Comparison of ENCODE assay signal across 16 cellular contexts in the genomic region with DNA sequence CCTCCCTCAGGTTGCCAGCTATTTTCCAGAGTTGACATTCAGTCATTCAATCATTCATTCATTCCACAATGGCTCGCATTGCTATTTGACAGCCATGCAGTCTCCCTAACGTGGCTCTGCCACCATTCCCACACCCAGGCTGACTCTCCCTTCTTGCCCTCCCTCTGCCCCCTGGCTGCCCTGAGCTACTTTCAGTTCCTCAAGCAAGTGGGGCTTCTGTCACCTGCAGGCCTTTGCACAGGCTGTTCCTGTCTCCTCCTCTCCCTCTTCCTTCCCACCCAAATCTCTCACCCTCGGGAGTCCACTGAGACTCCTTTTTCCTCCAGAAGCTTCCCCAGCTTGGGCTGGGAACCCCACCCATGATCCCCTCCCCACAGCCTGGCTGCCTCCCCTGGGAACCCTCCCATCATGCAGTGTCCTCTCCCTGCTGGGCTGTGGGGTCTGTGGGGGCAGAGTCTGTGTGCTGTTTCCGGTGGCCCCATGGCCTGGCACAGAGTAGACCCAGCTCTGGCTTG. TPM values are rescaled to one million over a fixed set of nuclear protein-coding genes. Genes with fewer than 3 reads are reported as not detected.
A peak's percentile ranks its signal among the peaks of the same experiment; 100 is the strongest.
DNase-seq lines count a peak whose midpoint lies in the region; ATAC-seq and TF ChIP-seq lines count a peak whose summit lies in the region.
"Had no signal": no experiment of that assay in that cellular context is flagged by ENCODE, and none has a peak within 500 bp of the region (broad histone marks: within the 10 kb centered on the region; RNA-seq: fewer than 3 reads in every experiment).

No MANE protein-coding gene starts in this region.

- H3K9me3 ChIP-seq in OCI-LY1 (ENCODE audit: low read length), result no peaks in the 10 kb centered on the region
- H3K9me3 ChIP-seq: BE2C, colonic mucosa, esophagus squamous epithelium, left ventricle myocardium inferior, right lobe of liver had no signal

- peaks cover 9% of the 10 kb centered on the region for H3K27me3 ChIP-seq in OCI-LY1 (ENCODE audit: insufficient read depth, low read length)
- H3K27me3 ChIP-seq: BE2C had no signal

- H4K20me1 ChIP-seq in OCI-LY1 (ENCODE audit: insufficient read depth, low read length), result no peaks in the 10 kb centered on the region

- H3K27ac ChIP-seq in OCI-LY1 (ENCODE audit: low read depth, low read length, poor library complexity, severe bottlenecking), result no peak overlapping the region
- H3K27ac ChIP-seq: colonic mucosa, esophagus squamous epithelium, left ventricle myocardium inferior, right lobe of liver had no signal

- peaks cover 32% of the 10 kb centered on the region for H3K4me1 Mint-ChIP-seq in stimulated activated memory B cell treated with anti-CD40 and anti-IgM and Interleukin-4, amounts not matched to agents 10 μg/mL and 1 μg/mL and 100 μg/mL, for 72 hours
- peaks cover 2% of the 10 kb centered on the region for H3K4me1 Mint-ChIP-seq in activated CD4-positive, alpha-beta T cell treated with anti-CD3 and anti-CD28 coated beads, Interleukin-2, amount 10 ng/mL, durations not matched to agents 24 days and 14 days

- no peak overlapping the region for H2AFZ ChIP-seq in OCI-LY1 (ENCODE audit: low read length)

- peaks cover 7% of the 10 kb centered on the region for H3K4me1 ChIP-seq in OCI-LY1 (ENCODE audit: insufficient read depth, low read length, severe bottlenecking)
- H3K4me1 ChIP-seq: BE2C had no signal

- no peaks in the 10 kb centered on the region for H3K79me2 ChIP-seq in OCI-LY1 (ENCODE audit: insufficient read depth, low read length)

- H3K4me2 ChIP-seq in OCI-LY1 (ENCODE audit: low read length), result 0 out of 2 replicates have a peak overlapping the region, but pooled peaks have one; percentile 0

- no peak for TF ChIP-seq CTCF in OCI-LY1 (IDR thresholded peaks at IDR 0.05; ENCODE audit: low read length)

- H3K27me3 Mint-ChIP-seq in stimulated activated memory B cell treated with anti-CD40 and anti-IgM and Interleukin-4, amounts not matched to agents 10 μg/mL and 1 μg/mL and 100 μg/mL, for 72 hours, result peaks cover 25% of the 10 kb centered on the region
- H3K27me3 Mint-ChIP-seq in activated CD4-positive, alpha-beta T cell treated with anti-CD3 and anti-CD28 coated beads, Interleukin-2, amount 10 ng/mL, durations not matched to agents 24 days and 14 days, result peaks cover 26% of the 10 kb centered on the region

- DNase-seq in activated CD4-positive, alpha-beta T cell treated with anti-CD3 and anti-CD28 coated beads, Interleukin-2, amount 10 ng/mL, durations not matched to agents 24 days and 14 days, result no peak
- DNase-seq: activated CD4-positive, alpha-beta T cell treated with anti-CD3 and anti-CD28 coated beads for 48 hours; BE2C; colonic mucosa; esophagus squamous epithelium; hypothalamus; left ventricle myocardium inferior; NCI-H1092; right lobe of liver; stimulated activated naive CD4-positive, alpha-beta T cell treated with Interleukin-2 at 50 U/mL for 16 hours had no signal

- no peak overlapping the region for H3K9ac ChIP-seq in OCI-LY1 (ENCODE audit: low read length)

- H3K9me3 Mint-ChIP-seq in stimulated activated memory B cell treated with anti-CD40 and anti-IgM and Interleukin-4, amounts not matched to agents 10 μg/mL and 1 μg/mL and 100 μg/mL, for 72 hours, result no peaks in the 10 kb centered on the region
- H3K9me3 Mint-ChIP-seq in activated CD4-positive, alpha-beta T cell treated with anti-CD3 and anti-CD28 coated beads, Interleukin-2, amount 10 ng/mL, durations not matched to agents 24 days and 14 days, result no peaks in the 10 kb centered on the region

- no peaks in the 10 kb centered on the region for H3K36me3 ChIP-seq in OCI-LY1 (ENCODE audit: insufficient read depth, low read length)
- H3K36me3 ChIP-seq: BE2C, colonic mucosa, esophagus squamous epithelium, left ventricle myocardium inferior, right lobe of liver had no signal

- ATAC-seq in GM18868 (IDR thresholded peaks at IDR 0.05; ENCODE audit: unreplicated experiment), result peak; percentile 76
- ATAC-seq in HG02981 (IDR thresholded peaks at IDR 0.05; ENCODE audit: unreplicated experiment), result peak; percentile 61
- peak; percentile 86 for ATAC-seq in stimulated activated memory B cell treated with anti-CD40 and anti-IgM and Interleukin-4, amounts not matched to agents 10 μg/mL and 1 μg/mL and 100 μg/mL, for 72 hours
- ATAC-seq in HG02623 (IDR thresholded peaks at IDR 0.05; ENCODE audit: unreplicated experiment), result no peak
- ATAC-seq in GM19324 (IDR thresholded peaks at IDR 0.05; ENCODE audit: low FRiP score, unreplicated experiment), result no peak

- peak overlapping the region; percentile 10 for H3K27ac Mint-ChIP-seq in stimulated activated memory B cell treated with anti-CD40 and anti-IgM and Interleukin-4, amounts not matched to agents 10 μg/mL and 1 μg/mL and 100 μg/mL, for 72 hours
- no peak overlapping the region for H3K27ac Mint-ChIP-seq in activated CD4-positive, alpha-beta T cell treated with anti-CD3 and anti-CD28 coated beads, Interleukin-2, amount 10 ng/mL, durations not matched to agents 24 days and 14 days

- H3K9me2 ChIP-seq in OCI-LY1 (ENCODE audit: low read depth, low read length), result no peaks in the 10 kb centered on the region

- H3K4me3 Mint-ChIP-seq in stimulated activated memory B cell treated with anti-CD40 and anti-IgM and Interleukin-4, amounts not matched to agents 10 μg/mL and 1 μg/mL and 100 μg/mL, for 72 hours, result no peak overlapping the region
- H3K4me3 Mint-ChIP-seq in activated CD4-positive, alpha-beta T cell treated with anti-CD3 and anti-CD28 coated beads, Interleukin-2, amount 10 ng/mL, durations not matched to agents 24 days and 14 days, result no peak overlapping the region

- H3K4me3 ChIP-seq in OCI-LY1 (ENCODE audit: low read depth, low read length, poor library complexity, severe bottlenecking), result no peak overlapping the region
- H3K4me3 ChIP-seq: colonic mucosa, esophagus squamous epithelium, left ventricle myocardium inferior, right lobe of liver had no signal

- no peaks in the 10 kb centered on the region for H3F3A ChIP-seq in OCI-LY1 (ENCODE audit: insufficient read depth, low read length)

- intact Hi-C loops in activated CD4-positive, alpha-beta T cell treated with anti-CD3 and anti-CD28 coated beads, Interleukin-2, amount 10 ng/mL, durations not matched to agents 24 days and 14 days (cut with micrococcal nuclease), result no loop called here

- H3K36me3 Mint-ChIP-seq in stimulated activated memory B cell treated with anti-CD40 and anti-IgM and Interleukin-4, amounts not matched to agents 10 μg/mL and 1 μg/mL and 100 μg/mL, for 72 hours, result no peaks in the 10 kb centered on the region
- no peaks in the 10 kb centered on the region for H3K36me3 Mint-ChIP-seq in activated CD4-positive, alpha-beta T cell treated with anti-CD3 and anti-CD28 coated beads, Interleukin-2, amount 10 ng/mL, durations not matched to agents 24 days and 14 days (ENCODE audit: low read depth)

RNA-seq across cellular contexts. Expression of gene PACSIN1, which starts 2.6 kb away (rescaled TPM):
- not detected in 2 replicates for total RNA-seq in activated CD4-positive, alpha-beta T cell treated with anti-CD3 and anti-CD28 coated beads, Interleukin-2, amount 10 ng/mL, durations not matched to agents 24 days and 14 days
- total RNA-seq: esophagus squamous epithelium had no signal

RNA-seq across cellular contexts. Expression of gene RPS10, which starts 42.6 kb away (rescaled TPM):
- total RNA-seq in activated CD4-positive, alpha-beta T cell treated with anti-CD3 and anti-CD28 coated beads, Interleukin-2, amount 10 ng/mL, durations not matched to agents 24 days and 14 days, result 1,681 and 1,689 TPM in 2 replicates

Comparison
In these comparisons a context has a peak if more than half of its experiments do, and no peak if none do; other contexts are left out.
1. ATAC-seq: peak in GM18868 (single experiment), HG02981 (single experiment) and stimulated activated memory B cell treated with anti-CD40 and anti-IgM and Interleukin-4, amounts not matched to agents 10 μg/mL and 1 μg/mL and 100 μg/mL, for 72 hours (single experiment); none in HG02623 (single experiment) and GM19324 (single experiment).